13 cellular contexts compared by ENCODE assay signal in the genomic region with DNA sequence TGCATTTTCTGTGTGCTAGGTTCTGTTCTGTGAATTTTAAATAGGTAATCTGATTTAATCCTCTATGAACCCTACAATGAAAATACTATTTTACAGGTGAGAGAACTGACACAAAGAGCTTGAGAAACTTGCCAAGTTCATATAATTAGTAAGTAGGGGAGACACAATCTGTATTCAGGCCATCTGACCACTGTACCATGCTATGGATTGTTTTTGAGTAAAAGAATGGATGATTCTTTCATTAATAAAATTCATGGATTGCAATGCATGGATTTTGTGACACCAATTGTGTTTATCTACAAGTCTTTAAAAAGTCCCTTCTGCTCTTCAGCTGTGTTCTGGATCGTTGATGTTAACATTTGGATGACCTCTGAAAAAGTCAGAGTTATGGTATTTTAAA.
"Had no signal": no experiment of that assay in that cellular context is flagged by ENCODE, and none has a peak within 500 bp of the region (broad histone marks: within the 10 kb centered on the region; RNA-seq: fewer than 3 reads in every experiment).

No MANE protein-coding gene starts in this region.

- H3K4me3 ChIP-seq: esophagus squamous epithelium, tibial artery had no signal

- H3K36me3 Mint-ChIP-seq: brain had no signal

- H3K9me3 Mint-ChIP-seq: brain had no signal

- H3K36me3 ChIP-seq: esophagus squamous epithelium, neutrophil, tibial artery had no signal

- H3K27ac Mint-ChIP-seq: brain had no signal

- H3K9me3 ChIP-seq: esophagus squamous epithelium, neutrophil, tibial artery had no signal

- H3K4me3 Mint-ChIP-seq: brain had no signal

- H3K27ac ChIP-seq: esophagus squamous epithelium, neutrophil, tibial artery had no signal

- DNase-seq: activated effector memory CD4-positive, alpha-beta T cell treated with Interleukin-2 at 50 U/mL for 16 hours; activated naive CD4-positive, alpha-beta T cell treated with anti-CD3 and anti-CD28 coated beads, Interleukin-2, amount 50 U/mL, for 16 hours; activated T-cell treated with anti-CD3 and anti-CD28 coated beads, Interleukin-2, amount 50 U/mL, for 1 hour; central memory CD4-positive, alpha-beta T cell; cortex of kidney; effector CD4-positive, alpha-beta T cell; esophagus squamous epithelium; stimulated activated CD4-positive, alpha-beta T cell treated with anti-CD3 and anti-CD28 coated beads, Interleukin-12 subunit alpha, Interleukin-12 subunit beta, amount 100 ng/mL, for 4 hours; stimulated activated CD4-positive, alpha-beta T cell treated with anti-CD3 and anti-CD28 coated beads, Interleukin-2, amount 100 ng/mL, for 24 hours; SW 1271 had no signal

- H3K27me3 ChIP-seq: esophagus squamous epithelium, tibial artery had no signal
